In the genomic region with DNA sequence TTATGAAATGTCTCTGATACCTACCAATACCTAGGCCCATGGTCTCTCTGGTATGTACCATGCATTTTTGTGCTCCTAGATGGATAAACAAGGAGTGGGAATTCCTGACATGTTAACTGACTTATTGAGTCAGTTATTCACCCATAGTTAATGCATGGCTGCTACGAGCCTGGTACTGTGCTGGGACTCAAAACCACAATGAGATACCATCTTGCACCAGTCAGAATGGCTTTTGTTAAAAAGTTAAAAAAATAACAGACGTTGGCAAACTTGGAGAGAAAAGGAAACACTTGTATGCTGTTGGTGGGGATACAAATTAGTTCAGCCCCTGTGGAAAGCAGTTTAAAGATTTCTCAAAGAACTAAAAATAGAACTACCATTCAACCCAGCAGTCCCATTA, we compare ENCODE assay signal across 20 cellular contexts.
"Had no signal": no experiment of that assay in that cellular context is flagged by ENCODE, and none has a peak within 500 bp of the region (broad histone marks: within the 10 kb centered on the region; RNA-seq: fewer than 3 reads in every experiment).

No MANE protein-coding gene starts in this region.

- H3K36me3 ChIP-seq: prostate gland, right lobe of liver, suprapubic skin, tibial artery, upper lobe of left lung, uterus had no signal

- H3K9me3 ChIP-seq: prostate gland, right lobe of liver had no signal

- H3K27ac Mint-ChIP-seq: naive B cell; nephron; stimulated activated effector memory CD8-positive, alpha-beta T cell treated with anti-CD3 and anti-CD28 coated beads, Interleukin-12 subunit alpha, Interleukin-12 subunit beta, amount 100 ng/mL, for 72 hours had no signal

- H3K4me1 Mint-ChIP-seq: naive B cell; stimulated activated effector memory CD8-positive, alpha-beta T cell treated with anti-CD3 and anti-CD28 coated beads, Interleukin-12 subunit alpha, Interleukin-12 subunit beta, amount 100 ng/mL, for 72 hours had no signal

- H3K4me1 ChIP-seq: foreskin keratinocyte, parathyroid adenoma, prostate gland, right lobe of liver, uterus had no signal

- ATAC-seq: foreskin keratinocyte; right lobe of liver; stimulated activated effector memory CD8-positive, alpha-beta T cell treated with anti-CD3 and anti-CD28 coated beads, Interleukin-12 subunit alpha, Interleukin-12 subunit beta, amount 100 ng/mL, for 72 hours; stimulated activated naive CD8-positive, alpha-beta T cell treated with anti-CD3 and anti-CD28 coated beads, Interleukin-15, Interleukin-2, amounts not matched to agents 100 U/mL and 50 U/mL, for 24 hours had no signal

- H3K27ac ChIP-seq: foreskin keratinocyte, parathyroid adenoma, prostate gland, right lobe of liver, suprapubic skin, tibial artery, upper lobe of left lung, uterus had no signal

- H3K4me3 Mint-ChIP-seq: naive B cell; nephron; stimulated activated effector memory CD8-positive, alpha-beta T cell treated with anti-CD3 and anti-CD28 coated beads, Interleukin-12 subunit alpha, Interleukin-12 subunit beta, amount 100 ng/mL, for 72 hours had no signal

- H3K27me3 ChIP-seq: foreskin keratinocyte, right lobe of liver, suprapubic skin, tibial artery, upper lobe of left lung, uterus had no signal

- DNase-seq: dermis blood vessel endothelial cell; erythroblast; foreskin keratinocyte; kidney; mesendoderm; naive B cell; occipital lobe; retina; right lobe of liver; stimulated activated CD4-positive, alpha-beta T cell treated with anti-CD3 and anti-CD28 coated beads, Interleukin-4, amount 100 ng/mL, for 1 hour; stimulated activated CD8-positive, alpha-beta memory T cell treated with anti-CD3 and anti-CD28 coated beads, Interleukin-4, amount 100 ng/mL, for 48 hours; stimulated activated naive CD8-positive, alpha-beta T cell treated with anti-CD3 and anti-CD28 coated beads, Interleukin-15, Interleukin-2, amounts not matched to agents 100 U/mL and 50 U/mL, for 24 hours; tibial artery; upper lobe of left lung; uterus had no signal

- H3K36me3 Mint-ChIP-seq: naive B cell; stimulated activated effector memory CD8-positive, alpha-beta T cell treated with anti-CD3 and anti-CD28 coated beads, Interleukin-12 subunit alpha, Interleukin-12 subunit beta, amount 100 ng/mL, for 72 hours had no signal

- H3K4me3 ChIP-seq: prostate gland, right lobe of liver, suprapubic skin, tibial artery, upper lobe of left lung, uterus had no signal
